8 cellular contexts compared by ENCODE assay signal in the genomic region with DNA sequence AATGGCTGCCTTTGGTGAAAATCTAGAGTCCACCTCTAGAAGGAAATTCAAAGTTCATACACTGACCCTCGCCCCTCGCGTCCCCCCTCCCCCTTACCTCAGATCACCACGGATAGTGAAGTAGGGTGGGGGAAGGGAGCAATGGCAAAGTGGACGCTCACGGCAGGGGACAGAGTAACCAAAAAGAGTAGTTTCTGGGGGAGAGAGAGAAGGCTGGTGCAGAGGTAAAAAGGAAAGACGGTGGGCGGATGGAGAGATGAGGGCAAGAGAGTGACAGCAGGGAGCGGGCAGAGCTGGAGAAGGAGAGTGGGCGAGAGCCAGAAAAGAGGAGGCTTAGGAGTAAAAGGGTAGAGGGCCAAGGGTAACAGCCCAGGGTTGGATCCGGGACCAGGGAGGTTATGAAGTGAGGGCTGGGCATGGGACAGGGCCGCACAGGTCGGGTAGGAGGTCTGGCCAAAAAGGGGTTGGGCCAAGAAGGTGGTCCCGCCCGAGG. TPM values are rescaled to one million over a fixed set of nuclear protein-coding genes. Genes with fewer than 3 reads are reported as not detected.
DNase-seq lines count a peak whose midpoint lies in the region; ATAC-seq and TF ChIP-seq lines count a peak whose summit lies in the region.

No MANE protein-coding gene starts in this region.

- H3K9me3 ChIP-seq in RWPE2 (ENCODE audit: severe bottlenecking) = no peaks in the 10 kb centered on the region

- H3K4me3 Mint-ChIP-seq in osteocyte (ENCODE audit: unreplicated experiment) = peak overlapping the region; percentile 95

- no peaks in the 10 kb centered on the region for H3K27me3 ChIP-seq in RWPE2 (ENCODE audit: insufficient read depth, poor library complexity, severe bottlenecking)

- H3K27me3 Mint-ChIP-seq in osteocyte (ENCODE audit: unreplicated experiment) = no peaks in the 10 kb centered on the region

- H3K36me3 ChIP-seq in RWPE2 (ENCODE audit: low read depth) = no peaks in the 10 kb centered on the region

- H3K4me3 ChIP-seq in AG04449 (ENCODE audit: low read depth, low read length) (peak overlapping the region; percentile 62), RWPE2 (ENCODE audit: severe bottlenecking) (peak overlapping the region; percentile 61), fibroblast of pulmonary artery (replicated peaks; ENCODE audit: low read depth, low read length) (peak overlapping the region; percentile 85)

- no peak overlapping the region for H3K27ac ChIP-seq in RWPE2 (ENCODE audit: poor library complexity, severe bottlenecking)

- H3K9me3 Mint-ChIP-seq in osteocyte (ENCODE audit: unreplicated experiment) = no peaks in the 10 kb centered on the region

- H3K36me3 Mint-ChIP-seq in osteocyte (ENCODE audit: unreplicated experiment) = no peaks in the 10 kb centered on the region

- H3K4me1 ChIP-seq in RWPE2 (ENCODE audit: insufficient read depth, poor library complexity, severe bottlenecking) = peaks cover 7% of the 10 kb centered on the region

- H3K27ac Mint-ChIP-seq in osteocyte (ENCODE audit: unreplicated experiment) = peak overlapping the region; percentile 96

- TF ChIP-seq CTCF in AG04449 (IDR thresholded peaks at IDR 0.05; ENCODE audit: insufficient read depth, low read length, missing control alignments) = no peak
- no peak for TF ChIP-seq CTCF in RWPE2 (IDR thresholded peaks at IDR 0.05; ENCODE audit: poor library complexity, severe bottlenecking)
- no peak for TF ChIP-seq CTCF in fibroblast of pulmonary artery (IDR thresholded peaks at IDR 0.05; ENCODE audit: low read length, missing control alignments)
- no peak for TF ChIP-seq CTCF in osteocyte (IDR thresholded peaks at IDR 0.05)

- POLR2A ChIA-PET in AG04449 (lab: Yijun Ruan, JAX) = interaction anchor here (0.6 kb wide), 1 partner anchor 86 kb away, joined by 3 read pairs; no protein-coding TSS in a partner anchor

- ATAC-seq in GM21576 (IDR thresholded peaks at IDR 0.05; ENCODE audit: unreplicated experiment) (peak; percentile 16), RWPE2 (ENCODE audit: low read depth) (peak; percentile 19), GM18502 (IDR thresholded peaks at IDR 0.05; ENCODE audit: poor library complexity, unreplicated experiment) (no peak)

- DNase-seq in AG04449 (ENCODE audit: low read depth, low spot score) = no peak
- no peak for DNase-seq in RWPE2 (ENCODE audit: low spot score)
- DNase-seq in fibroblast of pulmonary artery (ENCODE audit: low read depth) = no peak
- peak; percentile 38 for DNase-seq in osteocyte (ENCODE audit: extremely low spot score, unreplicated experiment)
- no peak for DNase-seq in SW480 (ENCODE audit: low spot score)
- DNase-seq in activated gamma-delta T cell (lab: John Stamatoyannopoulos, UW) = no peak

- CTCF ChIA-PET in AG04449 (lab: Yijun Ruan, JAX) = interaction anchor here (1.3 to 2.6 kb wide), 5 partner anchors 11 to 45 kb away, joined by 3 to 6 read pairs (median 4); no protein-coding TSS in a partner anchor

- peaks cover 22% of the 10 kb centered on the region for H3K4me1 Mint-ChIP-seq in osteocyte (ENCODE audit: unreplicated experiment)

RNA-seq across cellular contexts. Expression of a gene that starts 0.4 kb away (rescaled TPM):
- 25.6 and 25.7 TPM in 2 replicates for total RNA-seq in osteocyte

RNA-seq across cellular contexts. Expression of a gene that starts 0.9 kb away (rescaled TPM):
- 9.0 and 10.4 TPM in 2 replicates for total RNA-seq in osteocyte
